Comparison of ENCODE assay signal across 23 cellular contexts in genomic region chr5:94705427-94705826, GRCh38.
A peak's percentile ranks its signal among the peaks of the same experiment; 100 is the strongest.
DNase-seq lines count a peak whose midpoint lies in the region; ATAC-seq and TF ChIP-seq lines count a peak whose summit lies in the region.
"Had no signal": no experiment of that assay in that cellular context is flagged by ENCODE, and none has a peak within 500 bp of the region (broad histone marks: within the 10 kb centered on the region; RNA-seq: fewer than 3 reads in every experiment).

No MANE protein-coding gene starts in this region.

- no peak overlapping the region for H3K4me3 ChIP-seq in astrocyte of the spinal cord (ENCODE audit: low read depth, low read length)
- H3K4me3 ChIP-seq: hepatocyte, lung, right atrium auricular region, upper lobe of right lung had no signal

- H3K9me3 Mint-ChIP-seq in activated T-cell treated with anti-CD3 and anti-CD28 coated beads, Interleukin-2, amount 50 U/mL, for 4 hours: no peaks in the 10 kb centered on the region
- H3K9me3 Mint-ChIP-seq: activated B cell treated with CpG ODN at 0.5 μM for 24 hours; activated CD4-positive, alpha-beta memory T cell treated with anti-CD3 and anti-CD28 coated beads, Interleukin-2, amount 10 ng/mL, durations not matched to agents 7 days and 5 days; dendritic cell treated with granulocyte-macrophage colony-stimulating factor and Interleukin-4, amounts not matched to agents 40 ng/mL and 50 ng/mL, for 4 days had no signal

- in situ Hi-C loops in astrocyte of the spinal cord (cut with HindIII; ENCODE audit: low sequenced_read_pairs): no loop called here

- TF ChIP-seq CTCF in astrocyte of the spinal cord (IDR thresholded peaks at IDR 0.05; ENCODE audit: low read depth, low read length): no peak

- peak; percentile 32 for DNase-seq in ELR (ENCODE audit: low read depth)
- peak; percentile 16 for DNase-seq in NCI-H146 (lab: John Stamatoyannopoulos, UW)
- DNase-seq in astrocyte of the spinal cord (ENCODE audit: low read depth, low spot score): peak; percentile 36
- peak; percentile 22 for DNase-seq in left kidney (ENCODE audit: low read depth, low spot score)
- no peak for DNase-seq in activated T-cell treated with anti-CD3 and anti-CD28 coated beads, Interleukin-2, amount 50 U/mL, for 4 hours
- DNase-seq: activated B cell treated with CpG ODN at 0.5 μM for 24 hours; activated CD4-positive, alpha-beta memory T cell treated with anti-CD3 and anti-CD28 coated beads, Interleukin-2, amount 10 ng/mL, durations not matched to agents 7 days and 5 days; activated gamma-delta T cell treated with Interleukin-2 at 50 U/mL for 16 hours; activated T-cell treated with anti-CD3 and anti-CD28 coated beads for 4 hours; COR-L47; islet precursor cell; KG1; NCI-H1092 treated with DMSO at 0.1 percent for 48 hours; NCI-H2081 treated with DMSO at 0.1 percent for 48 hours; NCI-H82; upper lobe of right lung had no signal

- H3K27me3 Mint-ChIP-seq in activated T-cell treated with anti-CD3 and anti-CD28 coated beads, Interleukin-2, amount 50 U/mL, for 4 hours (ENCODE audit: low read depth): no peaks in the 10 kb centered on the region
- H3K27me3 Mint-ChIP-seq: activated B cell treated with CpG ODN at 0.5 μM for 24 hours; activated CD4-positive, alpha-beta memory T cell treated with anti-CD3 and anti-CD28 coated beads, Interleukin-2, amount 10 ng/mL, durations not matched to agents 7 days and 5 days; B cell; dendritic cell treated with granulocyte-macrophage colony-stimulating factor and Interleukin-4, amounts not matched to agents 40 ng/mL and 50 ng/mL, for 4 days had no signal

- ATAC-seq in activated T-cell treated with anti-CD3 and anti-CD28 coated beads, Interleukin-2, amount 50 U/mL, for 4 hours: no peak
- ATAC-seq in HG03565 (IDR thresholded peaks at IDR 0.05; ENCODE audit: unreplicated experiment) (no peak), GM21367 (IDR thresholded peaks at IDR 0.05; ENCODE audit: unreplicated experiment) (no peak)
- ATAC-seq: upper lobe of right lung had no signal

- peaks cover 4% of the 10 kb centered on the region for H3K4me1 Mint-ChIP-seq in activated T-cell treated with anti-CD3 and anti-CD28 coated beads, Interleukin-2, amount 50 U/mL, for 4 hours (ENCODE audit: low read depth)

- peaks cover 14% of the 10 kb centered on the region for H3K36me3 Mint-ChIP-seq in activated T-cell treated with anti-CD3 and anti-CD28 coated beads, Interleukin-2, amount 50 U/mL, for 4 hours (ENCODE audit: insufficient read depth)

- no peak overlapping the region for H3K4me3 Mint-ChIP-seq in activated T-cell treated with anti-CD3 and anti-CD28 coated beads, Interleukin-2, amount 50 U/mL, for 4 hours
- H3K4me3 Mint-ChIP-seq: activated B cell treated with CpG ODN at 0.5 μM for 24 hours; activated CD4-positive, alpha-beta memory T cell treated with anti-CD3 and anti-CD28 coated beads, Interleukin-2, amount 10 ng/mL, durations not matched to agents 7 days and 5 days; B cell; dendritic cell treated with granulocyte-macrophage colony-stimulating factor and Interleukin-4, amounts not matched to agents 40 ng/mL and 50 ng/mL, for 4 days had no signal
